In genomic region chr18:70175216-70175615, GRCh38 we compare ENCODE assay signal across 21 cellular contexts.
"Had no signal": no experiment of that assay in that cellular context is flagged by ENCODE, and none has a peak within 500 bp of the region (broad histone marks: within the 10 kb centered on the region; RNA-seq: fewer than 3 reads in every experiment).

No MANE protein-coding gene starts in this region.

- H2AFZ ChIP-seq: hepatocyte, neural progenitor cell had no signal

- H3K9me3 ChIP-seq: mucosa of descending colon, pancreas, testis, transverse colon had no signal

- H3K9me3 Mint-ChIP-seq: naive thymus-derived CD8-positive, alpha-beta T cell; neural progenitor cell; stimulated activated naive B cell treated with anti-CD40 and anti-IgM and Interleukin-4, amounts not matched to agents 10 μg/mL and 1 μg/mL and 100 μg/mL, for 72 hours; stimulated activated naive CD8-positive, alpha-beta T cell treated with anti-CD3 and anti-CD28 coated beads, Interleukin-15, amount 100 ng/mL, for 72 hours had no signal

- H3K27ac ChIP-seq: dorsolateral prefrontal cortex, hepatocyte, neural progenitor cell, pancreas, testis, transverse colon had no signal

- H3K4me1 ChIP-seq: neural progenitor cell, pancreas, testis, transverse colon had no signal

- H3K79me2 ChIP-seq: hepatocyte had no signal

- H3K27me3 ChIP-seq: dorsolateral prefrontal cortex, hepatocyte, neural progenitor cell, pancreas, testis, transverse colon had no signal

- H3K4me1 Mint-ChIP-seq: neural progenitor cell; stimulated activated naive B cell treated with anti-CD40 and anti-IgM and Interleukin-4, amounts not matched to agents 10 μg/mL and 1 μg/mL and 100 μg/mL, for 72 hours; stimulated activated naive CD8-positive, alpha-beta T cell treated with anti-CD3 and anti-CD28 coated beads, Interleukin-15, amount 100 ng/mL, for 72 hours had no signal

- H3K4me2 ChIP-seq: hepatocyte, neural progenitor cell had no signal

- ATAC-seq: esophagus mucosa; mucosa of descending colon; naive thymus-derived CD8-positive, alpha-beta T cell; pancreas; right cardiac atrium; stimulated activated naive B cell treated with anti-CD40 and anti-IgM and Interleukin-4, amounts not matched to agents 10 μg/mL and 1 μg/mL and 100 μg/mL, for 72 hours; stimulated activated naive CD8-positive, alpha-beta T cell treated with anti-CD3 and anti-CD28 coated beads, Interleukin-15, amount 100 ng/mL, for 72 hours had no signal

- H3K27ac Mint-ChIP-seq: neural progenitor cell; progenitor cell of endocrine pancreas; stimulated activated naive B cell treated with anti-CD40 and anti-IgM and Interleukin-4, amounts not matched to agents 10 μg/mL and 1 μg/mL and 100 μg/mL, for 72 hours; stimulated activated naive CD8-positive, alpha-beta T cell treated with anti-CD3 and anti-CD28 coated beads, Interleukin-15, amount 100 ng/mL, for 72 hours had no signal

- H3K36me3 ChIP-seq: pancreas, transverse colon had no signal

- H3K4me3 ChIP-seq: dorsolateral prefrontal cortex, hepatocyte, mucosa of descending colon, neural progenitor cell, pancreas, testis, transverse colon had no signal

- H3K4me3 Mint-ChIP-seq: neural progenitor cell; stimulated activated naive B cell treated with anti-CD40 and anti-IgM and Interleukin-4, amounts not matched to agents 10 μg/mL and 1 μg/mL and 100 μg/mL, for 72 hours; stimulated activated naive CD8-positive, alpha-beta T cell treated with anti-CD3 and anti-CD28 coated beads, Interleukin-15, amount 100 ng/mL, for 72 hours had no signal

- FAIRE-seq: pancreas had no signal

- H3K27me3 Mint-ChIP-seq: naive thymus-derived CD8-positive, alpha-beta T cell; progenitor cell of endocrine pancreas; stimulated activated naive B cell treated with anti-CD40 and anti-IgM and Interleukin-4, amounts not matched to agents 10 μg/mL and 1 μg/mL and 100 μg/mL, for 72 hours; stimulated activated naive CD8-positive, alpha-beta T cell treated with anti-CD3 and anti-CD28 coated beads, Interleukin-15, amount 100 ng/mL, for 72 hours had no signal

- DNase-seq: central memory CD4-positive, alpha-beta T cell; cortex of kidney; dorsolateral prefrontal cortex; effector CD8-positive, alpha-beta T cell; foreskin fibroblast; kidney glomerular epithelial cell; mammary epithelial cell; mucosa of descending colon; naive thymus-derived CD8-positive, alpha-beta T cell; nucleus accumbens; pancreas; right cardiac atrium; stimulated activated CD4-positive, alpha-beta T cell treated with anti-CD3 and anti-CD28 coated beads, Interleukin-4, amount 100 ng/mL, for 4 hours; stimulated activated naive B cell treated with anti-CD40 and anti-IgM and Interleukin-4, amounts not matched to agents 10 μg/mL and 1 μg/mL and 100 μg/mL, for 72 hours; stimulated activated naive CD8-positive, alpha-beta T cell treated with anti-CD3 and anti-CD28 coated beads, Interleukin-15, amount 100 ng/mL, for 72 hours; testis; transverse colon had no signal
